8 cellular contexts compared by ENCODE assay signal in the genomic region with DNA sequence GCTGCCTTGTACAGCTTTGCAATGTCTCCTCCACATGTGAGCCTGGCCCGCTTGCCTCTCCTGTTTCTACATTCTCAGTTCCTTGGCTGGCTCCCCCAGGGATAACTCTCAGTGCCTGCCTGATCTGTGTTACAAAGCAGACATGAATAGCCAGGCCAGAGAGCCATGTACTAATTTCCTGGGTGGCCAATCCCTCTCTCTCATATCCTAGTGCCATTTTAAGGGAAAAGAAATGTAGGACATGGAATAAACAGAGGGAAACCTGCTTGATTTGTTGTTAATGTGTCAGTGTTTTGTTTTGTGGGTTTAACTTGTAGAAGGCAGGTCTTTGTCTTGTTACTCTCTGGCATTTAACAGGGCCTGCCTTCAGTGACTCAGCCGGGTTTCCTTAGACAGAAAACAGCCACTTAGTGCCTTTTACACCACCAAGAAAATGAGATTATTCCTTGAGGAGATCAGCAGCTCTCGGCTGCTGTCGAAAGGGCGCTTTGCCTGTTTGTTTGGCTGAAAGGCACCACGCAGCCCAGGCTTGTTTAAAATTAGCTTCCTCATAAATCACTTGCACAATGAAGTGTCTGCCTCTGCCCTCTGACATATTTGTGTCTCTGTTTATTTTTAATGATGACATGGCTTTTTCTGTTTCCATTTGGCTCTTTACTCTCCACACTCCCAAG.
A peak's percentile ranks its signal among the peaks of the same experiment; 100 is the strongest.
DNase-seq lines count a peak whose midpoint lies in the region; ATAC-seq and TF ChIP-seq lines count a peak whose summit lies in the region.

No MANE protein-coding gene starts in this region.

- intact Hi-C loops in lower lobe of right lung (cut with DNase I), result no loop called here

- H3K9me3 ChIP-seq in ectodermal cell (ENCODE audit: control insufficient read depth, low read length), result no peaks in the 10 kb centered on the region
- H3K9me3 ChIP-seq in lower lobe of right lung, result peaks cover 4% of the 10 kb centered on the region

- peak overlapping the region; percentile 78 for H3K27ac ChIP-seq in ectodermal cell (ENCODE audit: insufficient read depth, low read depth, low read length, poor library complexity, severe bottlenecking)
- peak overlapping the region; percentile 57 for H3K27ac ChIP-seq in lower lobe of right lung

- ATAC-seq in lower lobe of right lung (peak; percentile 80 to 86), HG03095 (IDR thresholded peaks at IDR 0.05; ENCODE audit: unreplicated experiment) (no peak), GM19467 (IDR thresholded peaks at IDR 0.05; ENCODE audit: unreplicated experiment) (no peak)

- H3K36me3 ChIP-seq in ectodermal cell (ENCODE audit: control insufficient read depth, insufficient read depth, low read length) (no peaks in the 10 kb centered on the region), lower lobe of right lung (no peaks in the 10 kb centered on the region)

- H3K27me3 ChIP-seq in ectodermal cell (ENCODE audit: control insufficient read depth, insufficient read depth, low read length, poor library complexity, severe bottlenecking) (peaks cover 4% of the 10 kb centered on the region), lower lobe of right lung (ENCODE audit: low read depth) (no peaks in the 10 kb centered on the region)

- WGBS in ectodermal cell, 2 experiments, result 21 to 22% methylated on average over 6 of the region's 6 CpGs

- H3K27ac Mint-ChIP-seq in type B pancreatic cell, result peak overlapping the region; percentile 73

- no peaks in the 10 kb centered on the region for H3K36me3 Mint-ChIP-seq in type B pancreatic cell

- DNase-seq in DMS 273 (lab: John Stamatoyannopoulos, UW; ENCODE audit: unreplicated experiment) (peak; percentile 34), DMS 273 treated with DMSO at 0.1 percent for 48 hours (lab: John Stamatoyannopoulos, UW) (no peak), lower lobe of right lung (peak; percentile 56), type B pancreatic cell (ENCODE audit: extremely low spot score, unreplicated experiment) (no peak), SKM-1 (lab: John Stamatoyannopoulos, UW; ENCODE audit: unreplicated experiment) (no peak)

- H3K4me1 Mint-ChIP-seq in type B pancreatic cell (ENCODE audit: unreplicated experiment), result peaks cover 19% of the 10 kb centered on the region

- H3K4me1 ChIP-seq in ectodermal cell (ENCODE audit: control insufficient read depth, insufficient read depth, low read length), result peaks cover 17% of the 10 kb centered on the region
- peaks cover 25% of the 10 kb centered on the region for H3K4me1 ChIP-seq in lower lobe of right lung

- peak overlapping the region; percentile 24 for H3K4me3 Mint-ChIP-seq in type B pancreatic cell

- H3K4me3 ChIP-seq in ectodermal cell (ENCODE audit: insufficient read depth, low read depth, low read length), result no peak overlapping the region
- no peak overlapping the region for H3K4me3 ChIP-seq in lower lobe of right lung

- no peaks in the 10 kb centered on the region for H3K27me3 Mint-ChIP-seq in type B pancreatic cell

- peaks cover 4% of the 10 kb centered on the region for H3K9me3 Mint-ChIP-seq in type B pancreatic cell

- TF ChIP-seq CTCF in lower lobe of right lung (IDR thresholded peaks at IDR 0.05), result no peak
- TF ChIP-seq CTCF in type B pancreatic cell (conservative IDR thresholded peaks at IDR 0.05), result no peak

Comparison
In these comparisons a context has a peak if more than half of its experiments do, and no peak if none do; other contexts are left out.
1. DNase-seq: peak in DMS 273 (single experiment) and lower lobe of right lung (single experiment); none in DMS 273 treated with DMSO at 0.1 percent for 48 hours (single experiment), type B pancreatic cell (single experiment) and SKM-1 (single experiment).
2. ATAC-seq: peak in lower lobe of right lung (2 of 2); none in HG03095 (single experiment) and GM19467 (single experiment).